In genomic region chr6:118908441-118908840, GRCh38 we compare ENCODE assay signal across 17 cellular contexts. TPM values are rescaled to one million over a fixed set of nuclear protein-coding genes. Genes with fewer than 3 reads are reported as not detected.
DNase-seq lines count a peak whose midpoint lies in the region; FAIRE-seq lines count a peak whose summit lies in the region.
"Had no signal": no experiment of that assay in that cellular context is flagged by ENCODE, and none has a peak within 500 bp of the region (broad histone marks: within the 10 kb centered on the region; RNA-seq: fewer than 3 reads in every experiment).

No MANE protein-coding gene starts in this region.

- H3K36me3 ChIP-seq in small intestine (ENCODE audit: control insufficient read depth in 2 of 2, insufficient read depth in 2 of 2, low read length in 2 of 2), result peaks cover 0 to 13% of the 10 kb centered on the region in 2 donors
- peaks cover 9% of the 10 kb centered on the region for H3K36me3 ChIP-seq in H7 (replicated peaks; ENCODE audit: control insufficient read depth, insufficient read depth, low read length)

- H3K9me3 ChIP-seq in small intestine (ENCODE audit: control insufficient read depth, low read depth), result no peaks in the 10 kb centered on the region

- H3K27me3 ChIP-seq in small intestine (ENCODE audit: control insufficient read depth in 2 of 2, insufficient read depth in 2 of 2, low read length in 2 of 2) (no peaks in the 10 kb centered on the region), H7 (ENCODE audit: control insufficient read depth, insufficient read depth, low read length) (no peaks in the 10 kb centered on the region)

- DNase-seq in EH (ENCODE audit: low read depth), result peak; percentile 34
- peak; percentile 45 for DNase-seq in amniotic epithelial cell (ENCODE audit: low read depth)
- DNase-seq in iris pigment epithelial cell (ENCODE audit: low read depth), result peak; percentile 41
- DNase-seq in small intestine, result no peak
- no peak for DNase-seq in H7
- DNase-seq in activated CD4-positive, alpha-beta T cell treated with anti-CD3 and anti-CD28 coated beads, Interleukin-2, amount 50 U/mL, for 1 hour, result no peak
- DNase-seq in cerebellum (ENCODE audit: low spot score), result no peak
- DNase-seq: EL, GF-D8, KBM-7, NCI-H1105, NCI-H146, NCI-H2029, NCI-H2227 treated with DMSO at 0.1 percent for 48 hours, NCI-H510A treated with DMSO at 0.1 percent for 48 hours, NCI-H748 treated with DMSO at 0.1 percent for 48 hours, SIG-M5 had no signal

- 85 to 97% (median 86%) methylated on average over 1 of the region's 1 CpG for WGBS in small intestine, 3 donors

- no peak overlapping the region for H3K27ac ChIP-seq in small intestine (ENCODE audit: low read depth in 1 of 2, low read length in 1 of 2)

- H3K4me3 ChIP-seq in small intestine (ENCODE audit: low read depth in 1 of 2, low read length in 2 of 2) (no peak overlapping the region), H7 (ENCODE audit: insufficient read depth, low read depth, low read length) (no peak overlapping the region)

- FAIRE-seq in small intestine (lab: Jason Lieb, UNC), result peak; percentile 19

- H3K4me1 ChIP-seq in small intestine (ENCODE audit: control insufficient read depth in 2 of 2, insufficient read depth in 1 of 2, low read depth in 1 of 2, low read length in 1 of 2), result no peaks in the 10 kb centered on the region

RNA-seq across cellular contexts. Expression of gene ASF1A, which starts 14.5 kb away (rescaled TPM):
- polyA plus RNA-seq in small intestine, result 10 to 100 TPM; 10.5 to 13.9 (median 12.7) TPM
- total RNA-seq in H7 (2014; rRNA removed; shearing (Covaris generic)), result 26.4 and 27.1 TPM in 2 replicates
- total RNA-seq in cerebellum, result 31.0 TPM

RNA-seq across cellular contexts. Expression of gene MCM9, which starts 26.5 kb away (rescaled TPM):
- 1 to 10 TPM; 3.1 to 5.3 (median 3.5) TPM for polyA plus RNA-seq in small intestine
- total RNA-seq in H7 (2014; rRNA removed; shearing (Covaris generic)), result 8.7 and 10.7 TPM in 2 replicates
- 14.2 TPM for total RNA-seq in cerebellum

Comparison
In these comparisons a context has a peak if more than half of its experiments do, and no peak if none do; other contexts are left out.
1. DNase-seq: peak in EH (single experiment), amniotic epithelial cell (single experiment) and iris pigment epithelial cell (single experiment); none in small intestine (single experiment), H7 (single experiment), activated CD4-positive, alpha-beta T cell treated with anti-CD3 and anti-CD28 coated beads, Interleukin-2, amount 50 U/mL, for 1 hour (single experiment) and cerebellum (single experiment).